Comparison of ENCODE assay signal across 2 cellular contexts in the genomic region with DNA sequence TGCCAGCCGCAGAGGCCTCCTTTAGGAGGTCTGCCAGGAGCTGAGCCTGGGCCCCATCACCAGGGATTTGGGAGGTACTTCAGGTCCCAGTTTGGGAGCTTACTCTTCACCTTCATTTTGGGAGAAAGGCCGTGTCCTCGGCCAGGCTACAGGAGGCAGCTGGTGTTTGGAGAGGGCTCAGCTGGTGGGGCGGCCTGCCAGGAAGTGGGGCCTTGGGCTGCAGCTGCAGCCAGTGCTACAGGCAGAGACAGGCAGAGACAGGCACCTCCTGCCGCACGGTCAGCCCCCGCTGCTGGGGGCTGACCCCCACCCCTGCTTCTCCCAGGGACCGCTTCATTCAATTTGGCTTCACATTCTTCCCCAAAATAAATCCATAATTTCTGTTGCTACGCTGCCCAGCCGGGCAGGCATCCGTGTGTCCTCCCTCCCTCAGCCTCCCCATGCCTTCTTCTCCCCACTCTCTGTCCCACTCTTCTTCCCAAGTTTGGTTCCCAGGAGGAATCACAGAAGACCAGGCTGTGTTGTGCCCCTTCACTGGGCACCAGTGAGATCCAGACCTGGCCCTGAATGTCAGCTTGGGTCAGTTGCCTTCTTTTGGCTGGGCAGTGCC.
A peak's percentile ranks its signal among the peaks of the same experiment; 100 is the strongest.
TF ChIP-seq lines count a peak whose summit lies in the region.

No MANE protein-coding gene starts in this region.

TF ChIP-seq in HepG2, 621 proteins besides CTCF, POLR2A, EP300 and RAD21:
- TF ChIP-seq, protein P1, sequence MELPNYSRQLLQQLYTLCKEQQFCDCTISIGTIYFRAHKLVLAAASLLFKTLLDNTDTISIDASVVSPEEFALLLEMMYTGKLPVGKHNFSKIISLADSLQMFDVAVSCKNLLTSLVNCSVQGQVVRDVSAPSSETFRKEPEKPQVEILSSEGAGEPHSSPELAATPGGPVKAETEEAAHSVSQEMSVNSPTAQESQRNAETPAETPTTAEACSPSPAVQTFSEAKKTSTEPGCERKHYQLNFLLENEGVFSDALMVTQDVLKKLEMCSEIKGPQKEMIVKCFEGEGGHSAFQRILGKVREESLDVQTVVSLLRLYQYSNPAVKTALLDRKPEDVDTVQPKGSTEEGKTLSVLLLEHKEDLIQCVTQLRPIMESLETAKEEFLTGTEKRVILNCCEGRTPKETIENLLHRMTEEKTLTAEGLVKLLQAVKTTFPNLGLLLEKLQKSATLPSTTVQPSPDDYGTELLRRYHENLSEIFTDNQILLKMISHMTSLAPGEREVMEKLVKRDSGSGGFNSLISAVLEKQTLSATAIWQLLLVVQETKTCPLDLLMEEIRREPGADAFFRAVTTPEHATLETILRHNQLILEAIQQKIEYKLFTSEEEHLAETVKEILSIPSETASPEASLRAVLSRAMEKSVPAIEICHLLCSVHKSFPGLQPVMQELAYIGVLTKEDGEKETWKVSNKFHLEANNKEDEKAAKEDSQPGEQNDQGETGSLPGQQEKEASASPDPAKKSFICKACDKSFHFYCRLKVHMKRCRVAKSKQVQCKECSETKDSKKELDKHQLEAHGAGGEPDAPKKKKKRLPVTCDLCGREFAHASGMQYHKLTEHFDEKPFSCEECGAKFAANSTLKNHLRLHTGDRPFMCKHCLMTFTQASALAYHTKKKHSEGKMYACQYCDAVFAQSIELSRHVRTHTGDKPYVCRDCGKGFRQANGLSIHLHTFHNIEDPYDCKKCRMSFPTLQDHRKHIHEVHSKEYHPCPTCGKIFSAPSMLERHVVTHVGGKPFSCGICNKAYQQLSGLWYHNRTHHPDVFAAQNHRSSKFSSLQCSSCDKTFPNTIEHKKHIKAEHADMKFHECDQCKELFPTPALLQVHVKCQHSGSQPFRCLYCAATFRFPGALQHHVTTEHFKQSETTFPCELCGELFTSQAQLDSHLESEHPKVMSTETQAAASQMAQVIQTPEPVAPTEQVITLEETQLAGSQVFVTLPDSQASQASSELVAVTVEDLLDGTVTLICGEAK (IDR thresholded peaks at IDR 0.05): no peak
- TF ChIP-seq, protein P1 (CRISPR knock-in tag; IDR thresholded peaks at IDR 0.05): 0 out of 2 replicates have a peak, but pooled peaks have one; percentile 47
- TF ChIP-seq, protein P2, sequence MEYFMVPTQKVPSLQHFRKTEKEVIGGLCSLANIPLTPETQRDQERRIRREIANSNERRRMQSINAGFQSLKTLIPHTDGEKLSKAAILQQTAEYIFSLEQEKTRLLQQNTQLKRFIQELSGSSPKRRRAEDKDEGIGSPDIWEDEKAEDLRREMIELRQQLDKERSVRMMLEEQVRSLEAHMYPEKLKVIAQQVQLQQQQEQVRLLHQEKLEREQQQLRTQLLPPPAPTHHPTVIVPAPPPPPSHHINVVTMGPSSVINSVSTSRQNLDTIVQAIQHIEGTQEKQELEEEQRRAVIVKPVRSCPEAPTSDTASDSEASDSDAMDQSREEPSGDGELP (IDR thresholded peaks at IDR 0.05; ENCODE audit: borderline replicate concordance, low read depth): peak; percentile 28; the same call in 1 of the 2 replicates
- TF ChIP-seq, protein P3, sequence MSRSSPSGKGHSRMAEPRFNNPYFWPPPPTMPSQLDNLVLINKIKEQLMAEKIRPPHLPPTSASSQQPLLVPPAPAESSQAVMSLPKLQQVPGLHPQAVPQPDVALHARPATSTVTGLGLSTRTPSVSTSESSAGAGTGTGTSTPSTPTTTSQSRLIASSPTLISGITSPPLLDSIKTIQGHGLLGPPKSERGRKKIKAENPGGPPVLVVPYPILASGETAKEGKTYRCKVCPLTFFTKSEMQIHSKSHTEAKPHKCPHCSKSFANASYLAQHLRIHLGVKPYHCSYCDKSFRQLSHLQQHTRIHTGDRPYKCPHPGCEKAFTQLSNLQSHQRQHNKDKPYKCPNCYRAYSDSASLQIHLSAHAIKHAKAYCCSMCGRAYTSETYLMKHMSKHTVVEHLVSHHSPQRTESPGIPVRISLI (CRISPR knock-in tag; IDR thresholded peaks at IDR 0.05; ENCODE audit: borderline replicate concordance): no peak
- TF ChIP-seq, protein P4, sequence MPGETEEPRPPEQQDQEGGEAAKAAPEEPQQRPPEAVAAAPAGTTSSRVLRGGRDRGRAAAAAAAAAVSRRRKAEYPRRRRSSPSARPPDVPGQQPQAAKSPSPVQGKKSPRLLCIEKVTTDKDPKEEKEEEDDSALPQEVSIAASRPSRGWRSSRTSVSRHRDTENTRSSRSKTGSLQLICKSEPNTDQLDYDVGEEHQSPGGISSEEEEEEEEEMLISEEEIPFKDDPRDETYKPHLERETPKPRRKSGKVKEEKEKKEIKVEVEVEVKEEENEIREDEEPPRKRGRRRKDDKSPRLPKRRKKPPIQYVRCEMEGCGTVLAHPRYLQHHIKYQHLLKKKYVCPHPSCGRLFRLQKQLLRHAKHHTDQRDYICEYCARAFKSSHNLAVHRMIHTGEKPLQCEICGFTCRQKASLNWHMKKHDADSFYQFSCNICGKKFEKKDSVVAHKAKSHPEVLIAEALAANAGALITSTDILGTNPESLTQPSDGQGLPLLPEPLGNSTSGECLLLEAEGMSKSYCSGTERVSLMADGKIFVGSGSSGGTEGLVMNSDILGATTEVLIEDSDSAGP (CRISPR knock-in tag; IDR thresholded peaks at IDR 0.05; ENCODE audit: borderline replicate concordance): peak; percentile 57; the same call in 1 of the 2 replicates
- TF ChIP-seq MEF2D (CRISPR knock-in tag; IDR thresholded peaks at IDR 0.05) (0 out of 2 replicates have a peak, but pooled peaks have one; percentile 45), ZNF292 (CRISPR knock-in tag; IDR thresholded peaks at IDR 0.05; ENCODE audit: borderline replicate concordance, low read depth) (peak; percentile 12; the same call in 1 of the 2 replicates), ZNF75D (CRISPR knock-in tag; IDR thresholded peaks at IDR 0.05; ENCODE audit: borderline replicate concordance) (no peak), EZH2 (conservative IDR thresholded peaks at IDR 0.05; ENCODE audit: low read depth, low read length) (peak; percentile 65; the same call in 1 of the 2 replicates)

TF ChIP-seq in WTC11, 78 proteins besides CTCF, POLR2A, EP300 and RAD21:
- TF ChIP-seq, protein P5, sequence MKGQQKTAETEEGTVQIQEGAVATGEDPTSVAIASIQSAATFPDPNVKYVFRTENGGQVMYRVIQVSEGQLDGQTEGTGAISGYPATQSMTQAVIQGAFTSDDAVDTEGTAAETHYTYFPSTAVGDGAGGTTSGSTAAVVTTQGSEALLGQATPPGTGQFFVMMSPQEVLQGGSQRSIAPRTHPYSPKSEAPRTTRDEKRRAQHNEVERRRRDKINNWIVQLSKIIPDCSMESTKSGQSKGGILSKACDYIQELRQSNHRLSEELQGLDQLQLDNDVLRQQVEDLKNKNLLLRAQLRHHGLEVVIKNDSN (CRISPR knock-in tag; IDR thresholded peaks at IDR 0.05): no peak
- TF ChIP-seq TEAD4 (CRISPR knock-in tag; IDR thresholded peaks at IDR 0.05): no peak
- no peak for TF ChIP-seq RORB (CRISPR knock-in tag; IDR thresholded peaks at IDR 0.05)
- TF ChIP-seq, protein P6, sequence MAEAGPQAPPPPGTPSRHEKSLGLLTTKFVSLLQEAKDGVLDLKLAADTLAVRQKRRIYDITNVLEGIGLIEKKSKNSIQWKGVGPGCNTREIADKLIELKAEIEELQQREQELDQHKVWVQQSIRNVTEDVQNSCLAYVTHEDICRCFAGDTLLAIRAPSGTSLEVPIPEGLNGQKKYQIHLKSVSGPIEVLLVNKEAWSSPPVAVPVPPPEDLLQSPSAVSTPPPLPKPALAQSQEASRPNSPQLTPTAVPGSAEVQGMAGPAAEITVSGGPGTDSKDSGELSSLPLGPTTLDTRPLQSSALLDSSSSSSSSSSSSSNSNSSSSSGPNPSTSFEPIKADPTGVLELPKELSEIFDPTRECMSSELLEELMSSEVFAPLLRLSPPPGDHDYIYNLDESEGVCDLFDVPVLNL (CRISPR knock-in tag; IDR thresholded peaks at IDR 0.05; ENCODE audit: borderline replicate concordance, low read depth): no peak
- no peak for TF ChIP-seq CBFB (CRISPR knock-in tag; IDR thresholded peaks at IDR 0.05; ENCODE audit: low read depth)
- no peak for TF ChIP-seq GTF2I (CRISPR knock-in tag; conservative IDR thresholded peaks at IDR 0.05)
- TF ChIP-seq, protein P7, sequence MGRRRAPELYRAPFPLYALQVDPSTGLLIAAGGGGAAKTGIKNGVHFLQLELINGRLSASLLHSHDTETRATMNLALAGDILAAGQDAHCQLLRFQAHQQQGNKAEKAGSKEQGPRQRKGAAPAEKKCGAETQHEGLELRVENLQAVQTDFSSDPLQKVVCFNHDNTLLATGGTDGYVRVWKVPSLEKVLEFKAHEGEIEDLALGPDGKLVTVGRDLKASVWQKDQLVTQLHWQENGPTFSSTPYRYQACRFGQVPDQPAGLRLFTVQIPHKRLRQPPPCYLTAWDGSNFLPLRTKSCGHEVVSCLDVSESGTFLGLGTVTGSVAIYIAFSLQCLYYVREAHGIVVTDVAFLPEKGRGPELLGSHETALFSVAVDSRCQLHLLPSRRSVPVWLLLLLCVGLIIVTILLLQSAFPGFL (CRISPR knock-in tag; IDR thresholded peaks at IDR 0.05; ENCODE audit: borderline replicate concordance): no peak
- TF ChIP-seq ELF4 (CRISPR knock-in tag; IDR thresholded peaks at IDR 0.05; ENCODE audit: low read depth): no peak
- TF ChIP-seq, protein P8, sequence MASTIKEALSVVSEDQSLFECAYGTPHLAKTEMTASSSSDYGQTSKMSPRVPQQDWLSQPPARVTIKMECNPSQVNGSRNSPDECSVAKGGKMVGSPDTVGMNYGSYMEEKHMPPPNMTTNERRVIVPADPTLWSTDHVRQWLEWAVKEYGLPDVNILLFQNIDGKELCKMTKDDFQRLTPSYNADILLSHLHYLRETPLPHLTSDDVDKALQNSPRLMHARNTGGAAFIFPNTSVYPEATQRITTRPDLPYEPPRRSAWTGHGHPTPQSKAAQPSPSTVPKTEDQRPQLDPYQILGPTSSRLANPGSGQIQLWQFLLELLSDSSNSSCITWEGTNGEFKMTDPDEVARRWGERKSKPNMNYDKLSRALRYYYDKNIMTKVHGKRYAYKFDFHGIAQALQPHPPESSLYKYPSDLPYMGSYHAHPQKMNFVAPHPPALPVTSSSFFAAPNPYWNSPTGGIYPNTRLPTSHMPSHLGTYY (CRISPR knock-in tag; IDR thresholded peaks at IDR 0.05): no peak
- TF ChIP-seq RELA (CRISPR knock-in tag; IDR thresholded peaks at IDR 0.05; ENCODE audit: borderline replicate concordance): no peak
- TF ChIP-seq ZNF219 (CRISPR knock-in tag; IDR thresholded peaks at IDR 0.05; ENCODE audit: borderline replicate concordance): no peak
- TF ChIP-seq MYBL2 (CRISPR knock-in tag; IDR thresholded peaks at IDR 0.05): no peak
- TF ChIP-seq PRRX2 (CRISPR knock-in tag; IDR thresholded peaks at IDR 0.05): no peak
- TF ChIP-seq, protein P9, sequence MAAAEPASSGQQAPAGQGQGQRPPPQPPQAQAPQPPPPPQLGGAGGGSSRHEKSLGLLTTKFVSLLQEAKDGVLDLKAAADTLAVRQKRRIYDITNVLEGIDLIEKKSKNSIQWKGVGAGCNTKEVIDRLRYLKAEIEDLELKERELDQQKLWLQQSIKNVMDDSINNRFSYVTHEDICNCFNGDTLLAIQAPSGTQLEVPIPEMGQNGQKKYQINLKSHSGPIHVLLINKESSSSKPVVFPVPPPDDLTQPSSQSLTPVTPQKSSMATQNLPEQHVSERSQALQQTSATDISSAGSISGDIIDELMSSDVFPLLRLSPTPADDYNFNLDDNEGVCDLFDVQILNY (CRISPR knock-in tag; IDR thresholded peaks at IDR 0.05): no peak
- TF ChIP-seq, protein P10, sequence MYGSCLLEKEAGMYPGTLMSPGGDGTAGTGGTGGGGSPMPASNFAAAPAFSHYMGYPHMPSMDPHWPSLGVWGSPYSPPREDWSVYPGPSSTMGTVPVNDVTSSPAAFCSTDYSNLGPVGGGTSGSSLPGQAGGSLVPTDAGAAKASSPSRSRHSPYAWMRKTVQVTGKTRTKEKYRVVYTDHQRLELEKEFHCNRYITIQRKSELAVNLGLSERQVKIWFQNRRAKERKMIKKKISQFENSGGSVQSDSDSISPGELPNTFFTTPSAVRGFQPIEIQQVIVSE (CRISPR knock-in tag; IDR thresholded peaks at IDR 0.05; ENCODE audit: borderline replicate concordance): no peak
- no peak for TF ChIP-seq NR3C1 (CRISPR knock-in tag; conservative IDR thresholded peaks at IDR 0.05; ENCODE audit: low read depth)
- no peak for TF ChIP-seq CREB1 (CRISPR knock-in tag; IDR thresholded peaks at IDR 0.05)
- TF ChIP-seq NFE2L1 (CRISPR knock-in tag; IDR thresholded peaks at IDR 0.05): no peak
- TF ChIP-seq, protein P11, sequence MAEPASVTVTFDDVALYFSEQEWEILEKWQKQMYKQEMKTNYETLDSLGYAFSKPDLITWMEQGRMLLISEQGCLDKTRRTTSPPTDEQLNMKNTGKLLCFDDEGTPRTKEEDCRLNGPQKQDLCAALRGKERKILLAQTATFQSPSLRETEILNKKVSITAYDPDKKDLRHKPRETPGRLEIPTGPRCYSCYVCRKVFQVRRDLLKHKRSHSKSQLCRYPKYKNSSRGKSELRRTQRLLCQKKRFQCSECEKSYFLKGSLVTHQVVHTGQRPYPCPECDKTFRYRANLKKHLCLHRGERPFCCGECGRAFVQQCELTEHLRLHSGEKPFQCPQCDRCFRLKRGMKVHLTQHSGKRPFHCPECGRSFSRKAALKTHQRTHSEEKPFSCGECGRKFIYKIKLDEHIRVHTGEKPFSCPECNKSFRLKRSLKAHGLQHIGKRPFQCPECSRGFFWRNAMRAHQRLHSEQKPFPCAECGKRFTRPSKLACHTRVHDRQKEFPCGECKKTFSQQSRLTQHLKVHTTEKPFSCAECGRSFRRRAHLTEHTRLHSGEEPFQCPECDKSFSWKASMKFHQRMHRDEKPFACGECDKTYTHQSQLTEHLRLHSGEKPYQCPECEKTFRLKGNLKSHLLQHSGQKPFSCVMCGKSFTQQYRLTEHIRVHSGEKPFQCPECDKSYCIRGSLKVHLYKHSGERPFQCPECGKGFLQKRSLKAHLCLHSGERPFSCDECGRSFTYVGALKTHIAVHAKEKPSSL (CRISPR knock-in tag; conservative IDR thresholded peaks at IDR 0.05): no peak
- TF ChIP-seq ZNF138 (CRISPR knock-in tag; conservative IDR thresholded peaks at IDR 0.05): no peak
